Comparison of ENCODE assay signal across 8 cellular contexts in genomic region chr6:135054238-135054574, GRCh38. TPM values are rescaled to one million over a fixed set of nuclear protein-coding genes. Genes with fewer than 3 reads are reported as not detected.
DNase-seq lines count a peak whose midpoint lies in the region; ATAC-seq and TF ChIP-seq lines count a peak whose summit lies in the region.

No MANE protein-coding gene starts in this region.

- peaks cover 22% of the 10 kb centered on the region for H3K36me3 Mint-ChIP-seq in activated CD8-positive, alpha-beta memory T cell treated with anti-CD3 and anti-CD28 coated beads, Interleukin-2, amount 10 ng/mL, durations not matched to agents 7 days and 5 days
- peaks cover 10% of the 10 kb centered on the region for H3K36me3 Mint-ChIP-seq in activated naive CD8-positive, alpha-beta T cell treated with anti-CD3 and anti-CD28 coated beads, Interleukin-2, amount 10 ng/mL, durations not matched to agents 7 days and 5 days

- H3K27me3 ChIP-seq in HL-60 (ENCODE audit: insufficient read depth, poor library complexity, severe bottlenecking) = no peaks in the 10 kb centered on the region
- H3K27me3 ChIP-seq in stomach = no peaks in the 10 kb centered on the region

- peaks cover 10 to 11% (median 10%) of the 10 kb centered on the region in 4 donors for H3K36me3 ChIP-seq in stomach

- POLR2A ChIA-PET in activated naive CD8-positive, alpha-beta T cell treated with anti-CD3 and anti-CD28 coated beads, Interleukin-2, amount 10 ng/mL, durations not matched to agents 7 days and 5 days (lab: Charles Lee) = interaction anchor here (1.0 to 3.0 kb wide), 19 partner anchors 8 to 1237 kb away, joined by 3 to 62 read pairs (median 7); partner anchors contain the start of genes BCLAF1 and MYB

- no peaks in the 10 kb centered on the region for H3K9me3 ChIP-seq in stomach

- DNase-seq in activated CD8-positive, alpha-beta memory T cell treated with anti-CD3 and anti-CD28 coated beads, Interleukin-2, amount 10 ng/mL, durations not matched to agents 7 days and 5 days = peak; percentile 43
- DNase-seq in activated CD8-positive, alpha-beta memory T cell treated with anti-CD3 and anti-CD28 coated beads, Interleukin-2, amount 50 U/mL, for 48 hours = no peak
- DNase-seq in HL-60 (ENCODE audit: low read depth in 1 of 2, low spot score in 1 of 2) (no peak), iris pigment epithelial cell (ENCODE audit: low read depth) (peak; percentile 4), stomach (no peak), medulla oblongata (ENCODE audit: extremely low spot score) (no peak)
- no peak for DNase-seq in activated naive CD8-positive, alpha-beta T cell treated with anti-CD3 and anti-CD28 coated beads, Interleukin-2, amount 10 ng/mL, durations not matched to agents 7 days and 5 days

- TF ChIP-seq CTCF in HL-60 (IDR thresholded peaks at IDR 0.05; ENCODE audit: insufficient read depth, low read length) = no peak
- TF ChIP-seq CTCF in stomach (IDR thresholded peaks at IDR 0.05) = no peak

- peaks cover 38% of the 10 kb centered on the region for H3K4me1 Mint-ChIP-seq in activated CD8-positive, alpha-beta memory T cell treated with anti-CD3 and anti-CD28 coated beads, Interleukin-2, amount 10 ng/mL, durations not matched to agents 7 days and 5 days
- peaks cover 31% of the 10 kb centered on the region for H3K4me1 Mint-ChIP-seq in activated naive CD8-positive, alpha-beta T cell treated with anti-CD3 and anti-CD28 coated beads, Interleukin-2, amount 10 ng/mL, durations not matched to agents 7 days and 5 days

- no peak for TF ChIP-seq EP300 in stomach (IDR thresholded peaks at IDR 0.05)

- peak; percentile 13 for ATAC-seq in activated CD8-positive, alpha-beta memory T cell treated with anti-CD3 and anti-CD28 coated beads, Interleukin-2, amount 10 ng/mL, durations not matched to agents 7 days and 5 days
- ATAC-seq in activated naive CD8-positive, alpha-beta T cell treated with anti-CD3 and anti-CD28 coated beads, Interleukin-2, amount 10 ng/mL, durations not matched to agents 7 days and 5 days (ENCODE audit: low read depth) = peak; percentile 7
- no peak for ATAC-seq in GM18519 (IDR thresholded peaks at IDR 0.05; ENCODE audit: low FRiP score, unreplicated experiment)

- H3K27ac ChIP-seq in HL-60 (replicated peaks) (peak overlapping the region; percentile 87), stomach (peak overlapping the region; percentile 84 to 93 (median 88))

- H3K27ac Mint-ChIP-seq in activated CD8-positive, alpha-beta memory T cell treated with anti-CD3 and anti-CD28 coated beads, Interleukin-2, amount 10 ng/mL, durations not matched to agents 7 days and 5 days = peak overlapping the region; percentile 92
- H3K27ac Mint-ChIP-seq in activated naive CD8-positive, alpha-beta T cell treated with anti-CD3 and anti-CD28 coated beads, Interleukin-2, amount 10 ng/mL, durations not matched to agents 7 days and 5 days = peak overlapping the region; percentile 90

- peak overlapping the region; percentile 95 for H3K4me3 Mint-ChIP-seq in activated CD8-positive, alpha-beta memory T cell treated with anti-CD3 and anti-CD28 coated beads, Interleukin-2, amount 10 ng/mL, durations not matched to agents 7 days and 5 days
- H3K4me3 Mint-ChIP-seq in activated naive CD8-positive, alpha-beta T cell treated with anti-CD3 and anti-CD28 coated beads, Interleukin-2, amount 10 ng/mL, durations not matched to agents 7 days and 5 days = peak overlapping the region; percentile 87

- H3K9me3 Mint-ChIP-seq in activated CD8-positive, alpha-beta memory T cell treated with anti-CD3 and anti-CD28 coated beads, Interleukin-2, amount 10 ng/mL, durations not matched to agents 7 days and 5 days (ENCODE audit: low read depth) = no peaks in the 10 kb centered on the region
- no peaks in the 10 kb centered on the region for H3K9me3 Mint-ChIP-seq in activated naive CD8-positive, alpha-beta T cell treated with anti-CD3 and anti-CD28 coated beads, Interleukin-2, amount 10 ng/mL, durations not matched to agents 7 days and 5 days

- H3K4me3 ChIP-seq in HL-60 (replicated peaks; ENCODE audit: insufficient read depth, low read length) = peak overlapping the region; percentile 91
- H3K4me3 ChIP-seq in stomach = peak overlapping the region; percentile 78 to 91 (median 82)

- intact Hi-C loops in stomach (cut with DNase I; ENCODE audit: low total_unique reads) = no loop called here

- no peaks in the 10 kb centered on the region for H3K27me3 Mint-ChIP-seq in activated CD8-positive, alpha-beta memory T cell treated with anti-CD3 and anti-CD28 coated beads, Interleukin-2, amount 10 ng/mL, durations not matched to agents 7 days and 5 days
- no peaks in the 10 kb centered on the region for H3K27me3 Mint-ChIP-seq in activated naive CD8-positive, alpha-beta T cell treated with anti-CD3 and anti-CD28 coated beads, Interleukin-2, amount 10 ng/mL, durations not matched to agents 7 days and 5 days

- 0% methylated on average over 9 of the region's 9 CpGs for WGBS in stomach, 5 donors

- H3K4me1 ChIP-seq in stomach = peaks cover 22 to 45% (median 29%) of the 10 kb centered on the region in 4 donors

- TF ChIP-seq POLR2A in stomach (IDR thresholded peaks at IDR 0.05) = no peak

- CTCF ChIA-PET in activated CD8-positive, alpha-beta memory T cell treated with anti-CD3 and anti-CD28 coated beads, Interleukin-2, amount 10 ng/mL, durations not matched to agents 7 days and 5 days (lab: Charles Lee) = interaction anchor here (0.7 to 2.8 kb wide), 12 partner anchors 9 to 170 kb away, joined by 3 to 20 read pairs (median 4); no protein-coding TSS in a partner anchor

RNA-seq across cellular contexts. Expression of gene HBS1L, which starts 0.4 kb away (rescaled TPM):
- 100 to 1,000 TPM in 1 of 2 experiments, 10 to 100 TPM in 1; 92.2 to 112 TPM for total RNA-seq in activated CD8-positive, alpha-beta memory T cell treated with anti-CD3 and anti-CD28 coated beads, Interleukin-2, amount 10 ng/mL, durations not matched to agents 7 days and 5 days
- 10 to 100 TPM; 72.6 to 72.7 TPM for total RNA-seq in activated naive CD8-positive, alpha-beta T cell treated with anti-CD3 and anti-CD28 coated beads, Interleukin-2, amount 10 ng/mL, durations not matched to agents 7 days and 5 days
- 10 to 100 TPM; 18.1 to 63.5 (median 48.7) TPM for total RNA-seq in stomach
- polyA plus RNA-seq in stomach = 10 to 100 TPM; 14.3 to 28.2 (median 23.2) TPM

Comparison
In these comparisons a context has a peak if more than half of its experiments do, and no peak if none do; other contexts are left out.
1. DNase-seq: peak in activated CD8-positive, alpha-beta memory T cell treated with anti-CD3 and anti-CD28 coated beads, Interleukin-2, amount 10 ng/mL, durations not matched to agents 7 days and 5 days (single experiment) and iris pigment epithelial cell (single experiment); none in activated CD8-positive, alpha-beta memory T cell treated with anti-CD3 and anti-CD28 coated beads, Interleukin-2, amount 50 U/mL, for 48 hours (single experiment), HL-60 (0 of 2), activated naive CD8-positive, alpha-beta T cell treated with anti-CD3 and anti-CD28 coated beads, Interleukin-2, amount 10 ng/mL, durations not matched to agents 7 days and 5 days (single experiment), stomach (single experiment) and medulla oblongata (single experiment).